18 cellular contexts compared by ENCODE assay signal in genomic region chr3:53705024-53705750, GRCh38.
DNase-seq lines count a peak whose midpoint lies in the region; ATAC-seq and TF ChIP-seq lines count a peak whose summit lies in the region.
"Had no signal": no experiment of that assay in that cellular context is flagged by ENCODE, and none has a peak within 500 bp of the region (broad histone marks: within the 10 kb centered on the region; RNA-seq: fewer than 3 reads in every experiment).

No MANE protein-coding gene starts in this region.

- H2BK120ac ChIP-seq in neuronal stem cell (ENCODE audit: low read depth, low read length): no peak overlapping the region

- no peaks in the 10 kb centered on the region for H3F3A ChIP-seq in Loucy (ENCODE audit: low read depth)
- H3F3A ChIP-seq in PC-3 (ENCODE audit: low read length, unreplicated experiment): no peaks in the 10 kb centered on the region

- DNase-seq in NCI-H1417 (lab: John Stamatoyannopoulos, UW) (peak in 2 of 3 experiments; percentile 19 to 58), NCI-H1417 treated with DMSO at 0.1 percent for 48 hours (lab: John Stamatoyannopoulos, UW) (no peak), ecto neural progenitor cell (ENCODE audit: low spot score) (peak; percentile 44), neuronal stem cell (ENCODE audit: low spot score) (no peak), H7 (no peak), GDM1 (lab: John Stamatoyannopoulos, UW) (no peak), PC-3 (no peak)
- DNase-seq: activated CD4-positive, alpha-beta T cell treated with anti-CD3 and anti-CD28 coated beads, Interleukin-2, amount 10 ng/mL, durations not matched to agents 7 days and 5 days; activated naive CD8-positive, alpha-beta T cell treated with anti-CD3 and anti-CD28 coated beads, Interleukin-2, amount 10 ng/mL, durations not matched to agents 7 days and 5 days; kidney; mesendoderm; natural killer cell; NCI-H1694 treated with DMSO at 0.1 percent for 48 hours; psoas muscle; stimulated activated CD4-positive, alpha-beta T cell treated with anti-CD3 and anti-CD28 coated beads, Interleukin-4, amount 100 ng/mL, for 24 hours had no signal

- intact Hi-C loops in PC-3 (cut with micrococcal nuclease): no loop called here

- no peak for TF ChIP-seq CTCF in Loucy (conservative IDR thresholded peaks at IDR 0.05; ENCODE audit: low read length)
- TF ChIP-seq CTCF in PC-3 (conservative IDR thresholded peaks at IDR 0.05; ENCODE audit: low read depth, low read length): no peak

- no peak overlapping the region for H3K4me3 ChIP-seq in Loucy (ENCODE audit: low read length, poor library complexity, severe bottlenecking)
- H3K4me3 ChIP-seq in neuronal stem cell (ENCODE audit: low read length in 2 of 2): no peak overlapping the region
- no peak overlapping the region for H3K4me3 ChIP-seq in H7 (ENCODE audit: insufficient read depth, low read depth, low read length)
- no peak overlapping the region for H3K4me3 ChIP-seq in PC-3 (ENCODE audit: low read length)
- H3K4me3 ChIP-seq: breast epithelium, psoas muscle had no signal

- H2AFZ ChIP-seq in Loucy (ENCODE audit: low read length) (peak overlapping the region; percentile 83), neuronal stem cell (ENCODE audit: low read length) (peak overlapping the region; percentile 11), PC-3 (ENCODE audit: low read length) (no peak overlapping the region)

- CTCF ChIA-PET in PC-3 (lab: Charles Lee): no interaction called here

- H3K9me3 ChIP-seq in Loucy (ENCODE audit: insufficient read depth, low read depth, low read length): no peaks in the 10 kb centered on the region
- no peaks in the 10 kb centered on the region for H3K9me3 ChIP-seq in neuronal stem cell (replicated peaks in 1 of 2; ENCODE audit: control insufficient read depth in 2 of 2, insufficient read depth in 1 of 2, low read depth in 1 of 2, low read length in 2 of 2)
- no peaks in the 10 kb centered on the region for H3K9me3 ChIP-seq in PC-3 (ENCODE audit: low read length)
- H3K9me3 ChIP-seq: breast epithelium, psoas muscle had no signal

- no peaks in the 10 kb centered on the region for H3K79me1 ChIP-seq in neuronal stem cell (ENCODE audit: low read depth, low read length)

- H4K8ac ChIP-seq in neuronal stem cell (ENCODE audit: low read depth, low read length): no peak overlapping the region

- H3K18ac ChIP-seq in neuronal stem cell (ENCODE audit: low read length): peak overlapping the region; percentile 63

- H4K20me1 ChIP-seq in Loucy (ENCODE audit: insufficient read depth, low read length, poor library complexity, severe bottlenecking): no peaks in the 10 kb centered on the region
- no peaks in the 10 kb centered on the region for H4K20me1 ChIP-seq in PC-3 (ENCODE audit: low read length)

- H4K91ac ChIP-seq in neuronal stem cell (ENCODE audit: low read depth, low read length, poor library complexity): no peak overlapping the region

- no peak overlapping the region for H3K23ac ChIP-seq in neuronal stem cell (ENCODE audit: low read depth, low read length, poor library complexity)

- H2BK15ac ChIP-seq in neuronal stem cell (ENCODE audit: low read length): no peak overlapping the region

- H2AK5ac ChIP-seq in neuronal stem cell (ENCODE audit: low read depth, low read length): no peak overlapping the region

- H3K9ac ChIP-seq in Loucy (ENCODE audit: low read depth, low read length, poor library complexity, severe bottlenecking) (no peak overlapping the region), neuronal stem cell (ENCODE audit: low read depth, low read length, poor library complexity) (no peak overlapping the region), PC-3 (ENCODE audit: low read length) (no peak overlapping the region)

- peaks cover 11% of the 10 kb centered on the region for H3K4me1 ChIP-seq in Loucy (ENCODE audit: insufficient read depth, low read length, poor library complexity, severe bottlenecking)
- peaks cover 0 to 10% of the 10 kb centered on the region in 2 donors for H3K4me1 ChIP-seq in neuronal stem cell (ENCODE audit: control insufficient read depth in 2 of 2, insufficient read depth in 1 of 2, low read depth in 1 of 2, low read length in 2 of 2)
- no peaks in the 10 kb centered on the region for H3K4me1 ChIP-seq in PC-3 (ENCODE audit: insufficient read depth, low read length)
- H3K4me1 ChIP-seq: breast epithelium, foreskin keratinocyte, psoas muscle had no signal

- H3K4ac ChIP-seq in neuronal stem cell (ENCODE audit: low read length): no peak overlapping the region

- peak overlapping the region; percentile 40 for H3K4me2 ChIP-seq in Loucy (ENCODE audit: low read depth, low read length, poor library complexity, severe bottlenecking)
- no peak overlapping the region for H3K4me2 ChIP-seq in neuronal stem cell (ENCODE audit: insufficient read depth, low read length, poor library complexity, severe bottlenecking)
- no peak overlapping the region for H3K4me2 ChIP-seq in PC-3 (ENCODE audit: low read length)

- H2BK12ac ChIP-seq in neuronal stem cell (ENCODE audit: low read length): no peak overlapping the region

- POLR2A ChIA-PET in PC-3 (lab: Charles Lee; ENCODE audit: unreplicated experiment): no interaction called here

- BruUV-seq in PC-3 (replicated peaks; lab: Mats Ljungman, UMichigan): no TSS peak

- ATAC-seq in PC-3: no peak
- ATAC-seq: foreskin keratinocyte, natural killer cell had no signal

- no CpG with 5 or more reads among the region's 11 CpGs for WGBS in neuronal stem cell (ENCODE audit: extremely low coverage in 2 of 2, insufficient read length in 2 of 2, insufficient replicate concordance in 1 of 2), 2 donors

- H3K79me2 ChIP-seq in Loucy (ENCODE audit: insufficient read depth, low read length) (no peaks in the 10 kb centered on the region), PC-3 (ENCODE audit: low read length) (no peaks in the 10 kb centered on the region)

- H3K9me2 ChIP-seq in Loucy (replicated peaks; ENCODE audit: low read depth, low read length) (no peaks in the 10 kb centered on the region), PC-3 (replicated peaks; ENCODE audit: low read length) (no peaks in the 10 kb centered on the region)

- no peak overlapping the region for H2BK5ac ChIP-seq in neuronal stem cell (ENCODE audit: low read length)

- H3K27me3 ChIP-seq in Loucy (ENCODE audit: insufficient read depth, low read length, poor library complexity, severe bottlenecking) (no peaks in the 10 kb centered on the region), neuronal stem cell (ENCODE audit: control insufficient read depth in 3 of 3, insufficient read depth in 3 of 3, low read depth in 1 of 3, low read length in 3 of 3) (no peaks in the 10 kb centered on the region), H7 (ENCODE audit: control insufficient read depth, insufficient read depth, low read length) (no peaks in the 10 kb centered on the region), PC-3 (ENCODE audit: low read length) (peaks cover 62% of the 10 kb centered on the region)
- H3K27me3 ChIP-seq: breast epithelium had no signal

- no peak overlapping the region for H3K27ac ChIP-seq in neuronal stem cell (replicated peaks; ENCODE audit: low read length)
- H3K27ac ChIP-seq in PC-3 (ENCODE audit: low read length): no peak overlapping the region
- H3K27ac ChIP-seq: breast epithelium, foreskin keratinocyte, psoas muscle had no signal

- H3K14ac ChIP-seq in neuronal stem cell (ENCODE audit: low read length): no peak overlapping the region

- H3K36me3 ChIP-seq in Loucy (ENCODE audit: insufficient read depth, low read length): no peaks in the 10 kb centered on the region
- H3K36me3 ChIP-seq in neuronal stem cell (replicated peaks in 1 of 2; ENCODE audit: control insufficient read depth in 2 of 2, insufficient read depth in 2 of 2, low read length in 2 of 2): no peaks in the 10 kb centered on the region
- no peaks in the 10 kb centered on the region for H3K36me3 ChIP-seq in H7 (replicated peaks; ENCODE audit: control insufficient read depth, insufficient read depth, low read length)
- no peaks in the 10 kb centered on the region for H3K36me3 ChIP-seq in PC-3 (ENCODE audit: low read depth, low read length)
- H3K36me3 ChIP-seq: breast epithelium had no signal

Comparison
In these comparisons a context has a peak if more than half of its experiments do, and no peak if none do; other contexts are left out.
1. DNase-seq: peak in NCI-H1417 (2 of 3) and ecto neural progenitor cell (single experiment); none in NCI-H1417 treated with DMSO at 0.1 percent for 48 hours (single experiment), neuronal stem cell (single experiment), H7 (single experiment), GDM1 (single experiment) and PC-3 (single experiment).